Comparison of ENCODE assay signal across 8 cellular contexts in the genomic region with DNA sequence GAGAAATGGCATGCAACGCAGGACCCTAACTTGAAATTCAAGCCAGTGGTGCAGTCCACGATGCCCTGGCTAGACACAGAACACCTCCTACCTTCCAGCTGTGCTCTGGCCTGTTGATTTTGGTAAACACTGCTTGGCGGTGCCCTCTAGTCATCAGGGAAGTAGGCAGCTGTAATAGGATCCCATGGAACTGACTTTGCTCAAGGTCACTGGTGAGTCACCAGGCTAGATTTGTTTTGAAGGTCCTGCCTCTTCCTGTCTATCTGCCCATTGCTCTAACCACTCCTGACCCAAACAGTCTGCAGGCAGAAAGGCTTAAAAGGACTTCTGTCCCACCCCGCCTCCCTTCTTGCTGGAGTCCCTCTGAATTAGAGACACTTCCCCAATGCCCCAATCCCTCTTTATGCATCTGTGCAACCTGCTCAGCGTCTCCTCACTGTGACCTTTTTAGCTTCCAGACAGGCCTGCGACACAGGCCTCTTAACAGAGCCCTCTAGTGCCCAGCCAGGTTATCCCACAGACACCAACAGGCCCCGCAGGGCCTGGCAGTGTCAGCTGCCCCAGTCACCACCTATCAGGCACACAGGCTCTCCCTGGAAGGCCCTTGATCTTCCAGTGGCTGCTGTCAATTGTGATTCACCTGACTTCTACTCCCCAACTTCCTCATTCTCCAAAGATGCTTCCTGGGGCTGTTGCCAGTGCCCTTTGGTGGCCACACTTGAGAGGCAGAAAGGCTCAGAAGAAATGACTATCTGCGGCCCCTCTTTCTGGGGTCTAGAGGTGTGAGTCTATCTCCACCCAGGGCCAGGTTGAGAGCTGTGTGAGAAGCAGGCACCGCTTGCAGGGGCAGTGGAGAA. TPM values are rescaled to one million over a fixed set of nuclear protein-coding genes. Genes with fewer than 3 reads are reported as not detected.
DNase-seq lines count a peak whose midpoint lies in the region; ATAC-seq, FAIRE-seq and TF ChIP-seq lines count a peak whose summit lies in the region.

No MANE protein-coding gene starts in this region.

- H3K36me3 ChIP-seq in MG63 (peaks cover 29% of the 10 kb centered on the region), duodenal mucosa (ENCODE audit: control insufficient read depth in 1 of 2, insufficient read depth in 2 of 2, low read length in 2 of 2) (peaks cover 3 to 24% of the 10 kb centered on the region in 2 donors), mesenchymal stem cell (ENCODE audit: control insufficient read depth in 1 of 2, insufficient read depth in 2 of 2, low read depth in 1 of 2, low read length in 2 of 2) (peaks cover 16 to 35% of the 10 kb centered on the region in 2 experiments), suprapubic skin (peaks cover 8% of the 10 kb centered on the region)

- peak overlapping the region in 1 of 2 experiments; percentile 63 for H3K4ac ChIP-seq in mesenchymal stem cell (ENCODE audit: low read depth in 1 of 2, low read length in 2 of 2)

- H3K27me3 ChIP-seq in MG63 (no peaks in the 10 kb centered on the region), duodenal mucosa (ENCODE audit: control insufficient read depth in 1 of 2, insufficient read depth in 2 of 2, low read length in 2 of 2) (no peaks in the 10 kb centered on the region), mesenchymal stem cell (ENCODE audit: control insufficient read depth in 1 of 2, insufficient read depth in 1 of 2, low read length in 2 of 2) (no peaks in the 10 kb centered on the region), suprapubic skin (no peaks in the 10 kb centered on the region)

- peak overlapping the region; percentile 95 for H2AK5ac ChIP-seq in mesenchymal stem cell (ENCODE audit: low read length, severe bottlenecking)

- H4K91ac ChIP-seq in mesenchymal stem cell (ENCODE audit: low read length), result no peak overlapping the region

- H3K9ac ChIP-seq in duodenal mucosa (ENCODE audit: low read depth in 1 of 2, low read length in 2 of 2) (peak overlapping the region; percentile 34 to 60), mesenchymal stem cell (ENCODE audit: low read length) (peak overlapping the region; percentile 58)

- H3K9me3 ChIP-seq in A549 (no peaks in the 10 kb centered on the region), MG63 (no peaks in the 10 kb centered on the region), duodenal mucosa (ENCODE audit: control insufficient read depth in 1 of 2, low read length in 2 of 2) (no peaks in the 10 kb centered on the region), mesenchymal stem cell (ENCODE audit: control insufficient read depth, low read length) (no peaks in the 10 kb centered on the region), suprapubic skin (no peaks in the 10 kb centered on the region)

- peak overlapping the region; percentile 65 to 75 for H3K27ac ChIP-seq in A549
- peak overlapping the region; percentile 74 for H3K27ac ChIP-seq in duodenal mucosa (ENCODE audit: low read depth, low read length)
- H3K27ac ChIP-seq in mesenchymal stem cell (ENCODE audit: low read length, poor library complexity, severe bottlenecking), result peak overlapping the region; percentile 86
- H3K27ac ChIP-seq in suprapubic skin, result peak overlapping the region; percentile 82

- H3K4me1 ChIP-seq in A549 (peaks cover 36% of the 10 kb centered on the region), duodenal mucosa (ENCODE audit: control insufficient read depth in 1 of 2, insufficient read depth in 2 of 2, low read length in 2 of 2) (peaks cover 58 to 66% of the 10 kb centered on the region in 2 donors), mesenchymal stem cell (ENCODE audit: control insufficient read depth, insufficient read depth, low read depth, low read length) (peaks cover 36% of the 10 kb centered on the region), suprapubic skin (peaks cover 79% of the 10 kb centered on the region)

- TF ChIP-seq POLR2A in A549 (IDR thresholded peaks at IDR 0.05; ENCODE audit: low read length), result no peak
- TF ChIP-seq POLR2A in suprapubic skin (IDR thresholded peaks at IDR 0.05), result no peak

- peak overlapping the region; percentile 57 for H4K8ac ChIP-seq in mesenchymal stem cell (ENCODE audit: low read length)

- no peak for TF ChIP-seq EP300 in A549 (IDR thresholded peaks at IDR 0.05)
- no peak for TF ChIP-seq EP300 in suprapubic skin (IDR thresholded peaks at IDR 0.05)

- peak overlapping the region; percentile 53 to 68 for H3K18ac ChIP-seq in mesenchymal stem cell (ENCODE audit: low read depth in 1 of 2, low read length in 2 of 2)

- CTCF ChIA-PET in A549 (lab: Yijun Ruan, JAX), result interaction anchor here (0.8 to 3.7 kb wide), 28 partner anchors 9 to 289 kb away, joined by 3 to 20 read pairs (median 4); partner anchors contain the start of genes ANKRD36C, ASTL and STARD7

- peak overlapping the region; percentile 86 for H2BK5ac ChIP-seq in mesenchymal stem cell (ENCODE audit: low read depth, low read length, poor library complexity, severe bottlenecking)

- POLR2A ChIA-PET in A549 (lab: Yijun Ruan, JAX), result interaction anchor here (0.5 to 2.7 kb wide), 3 partner anchors 21 to 52 kb away, joined by 3 to 17 read pairs (median 4); partner anchors contain the start of gene STARD7

- no peak overlapping the region for H2AFZ ChIP-seq in mesenchymal stem cell (ENCODE audit: low read depth, low read length)

- peak overlapping the region; percentile 45 for H2BK120ac ChIP-seq in mesenchymal stem cell (ENCODE audit: low read depth, low read length)

- H2BK12ac ChIP-seq in mesenchymal stem cell (ENCODE audit: low read length in 2 of 2), result peak overlapping the region in 1 of 2 experiments; percentile 39

- TF ChIP-seq CTCF in A549 (IDR thresholded peaks at IDR 0.05), result peak; percentile 66
- TF ChIP-seq CTCF in GM12873 (IDR thresholded peaks at IDR 0.05; ENCODE audit: insufficient read depth, low read depth, low read length, missing control alignments), result peak; percentile 71
- peak in 1 of 2 donors; percentile 27 for TF ChIP-seq CTCF in suprapubic skin (IDR thresholded peaks at IDR 0.05)

- H3K4me2 ChIP-seq in A549 (peak overlapping the region; percentile 70), mesenchymal stem cell (ENCODE audit: low read length, poor library complexity, severe bottlenecking) (peak overlapping the region; percentile 35)

- TF ChIP-seq RAD21 in A549 (conservative IDR thresholded peaks at IDR 0.05 in 1 of 2, IDR thresholded peaks at IDR 0.05 in 1 of 2), result peak; percentile 29 to 53; a peak in 4 of 5 replicates

- H2BK15ac ChIP-seq in mesenchymal stem cell (ENCODE audit: low read depth, poor library complexity, severe bottlenecking), result peak overlapping the region; percentile 17

- 22% methylated on average over 9 of the region's 9 CpGs for WGBS in A549 (ENCODE audit: missing lambda C conversion rate)
- WGBS in mesenchymal stem cell, result 41% methylated on average over 9 of the region's 9 CpGs
- WGBS in suprapubic skin, result 39% methylated on average over 7 of the region's 9 CpGs

- peak; percentile 89 to 91 for ATAC-seq in A549
- no peak for ATAC-seq in HG02884 (IDR thresholded peaks at IDR 0.05; ENCODE audit: unreplicated experiment)

- H3K4me3 ChIP-seq in A549, result no peak overlapping the region
- no peak overlapping the region for H3K4me3 ChIP-seq in MG63
- peak overlapping the region; percentile 28 to 41 for H3K4me3 ChIP-seq in duodenal mucosa (ENCODE audit: low read depth in 1 of 2, low read length in 2 of 2)
- peak overlapping the region in 1 of 2 experiments; percentile 25 for H3K4me3 ChIP-seq in mesenchymal stem cell (ENCODE audit: insufficient read depth in 1 of 2, low read depth in 1 of 2, low read length in 2 of 2)
- H3K4me3 ChIP-seq in suprapubic skin, result no peak overlapping the region

- no peak overlapping the region for H3K14ac ChIP-seq in mesenchymal stem cell (ENCODE audit: low read length in 2 of 2)

- DNase-seq in A549 (ENCODE audit: low read depth in 1 of 2, low spot score in 1 of 2) (peak; percentile 85 to 86), MG63 (peak; percentile 82), T1000 (lab: John Stamatoyannopoulos, UW) (peak; percentile 44), mesenchymal stem cell (peak; percentile 93), suprapubic skin (ENCODE audit: low spot score in 2 of 2) (peak in 1 of 2 donors; percentile 76)

- peak overlapping the region in 1 of 2 experiments; percentile 5 for H3K23ac ChIP-seq in mesenchymal stem cell (ENCODE audit: low read length in 2 of 2)

- FAIRE-seq in A549 (lab: Jason Lieb, UNC), result no peak

- H3K79me1 ChIP-seq in mesenchymal stem cell (replicated peaks; ENCODE audit: low read length, poor library complexity, severe bottlenecking), result peaks cover 25% of the 10 kb centered on the region

RNA-seq across cellular contexts. Expression of gene TMEM127, which starts 5.2 kb away (rescaled TPM):
- polyA plus RNA-seq in A549 (2011; rRNA removed), result 38.7 and 45.3 TPM in 2 replicates
- polyA plus RNA-seq in A549 (2012; cell fraction: cytosol; rRNA removed), result 34.1 and 48.2 TPM in 2 replicates
- polyA plus RNA-seq in A549 (2012; cell fraction: nucleus; rRNA removed), result 36.7 and 42.3 TPM in 2 replicates
- polyA plus RNA-seq in A549 (2017; fragmentation: RNase III; extraction: RNeasy Plus Mini Kit Qiagen cat#74134 plus additional on column Dnase treatment), result 28.8 to 31.9 TPM (median 31.4 TPM) in 3 replicates
- 69.4 and 69.9 TPM in 2 replicates for polyA minus RNA-seq in A549 (2011; rRNA and poly(A)+ RNA removed)
- 3.7 and 7.3 TPM in 2 replicates for total RNA-seq in MG63 (2014; rRNA removed; shearing (Covaris generic); ENCODE audit: low replicate concordance)
- 56.4 TPM for polyA plus RNA-seq in mesenchymal stem cell (2013, experiment 1 of 2)
- polyA plus RNA-seq in mesenchymal stem cell (2013, experiment 2 of 2), result 55.0 TPM
- total RNA-seq in suprapubic skin, result 10 to 100 TPM; 39.3 to 66.5 (median 53.9) TPM

RNA-seq across cellular contexts. Expression of gene CIAO1, which starts 5.4 kb away (rescaled TPM):
- polyA plus RNA-seq in A549 (2011; rRNA removed) (99.7 and 123 TPM in 2 replicates), A549 (2017; fragmentation: RNase III; extraction: RNeasy Plus Mini Kit Qiagen cat#74134 plus additional on column Dnase treatment) (83.2 to 88.4 TPM (median 87.6 TPM) in 3 replicates)
- 156 and 179 TPM in 2 replicates for polyA plus RNA-seq in A549 (2012; cell fraction: cytosol; rRNA removed)
- 194 and 209 TPM in 2 replicates for polyA plus RNA-seq in A549 (2012; cell fraction: nucleus; rRNA removed)
- polyA minus RNA-seq in A549 (2011; rRNA and poly(A)+ RNA removed), result 110 and 132 TPM in 2 replicates
- 76.2 and 103 TPM in 2 replicates for total RNA-seq in MG63 (2014; rRNA removed; shearing (Covaris generic); ENCODE audit: low replicate concordance)
- 33.6 TPM for polyA plus RNA-seq in mesenchymal stem cell (2013, experiment 1 of 2)
- polyA plus RNA-seq in mesenchymal stem cell (2013, experiment 2 of 2), result 32.9 TPM
- total RNA-seq in suprapubic skin, result 100 to 1,000 TPM; 107 to 143 (median 110) TPM

RNA-seq across cellular contexts. Expression of gene SNRNP200, which starts 44.7 kb away (rescaled TPM):
- polyA plus RNA-seq in A549 (2011; rRNA removed) (202 and 315 TPM in 2 replicates), A549 (2017; fragmentation: RNase III; extraction: RNeasy Plus Mini Kit Qiagen cat#74134 plus additional on column Dnase treatment) (118 to 128 TPM (median 124 TPM) in 3 replicates)
- 194 and 218 TPM in 2 replicates for polyA plus RNA-seq in A549 (2012; cell fraction: cytosol; rRNA removed)
- polyA plus RNA-seq in A549 (2012; cell fraction: nucleus; rRNA removed), result 571 and 581 TPM in 2 replicates
- polyA minus RNA-seq in A549 (2011; rRNA and poly(A)+ RNA removed), result 553 and 613 TPM in 2 replicates
- 56.6 and 56.9 TPM in 2 replicates for total RNA-seq in MG63 (2014; rRNA removed; shearing (Covaris generic); ENCODE audit: low replicate concordance)
- polyA plus RNA-seq in mesenchymal stem cell (2013, experiment 1 of 2), result 43.8 TPM
- 39.2 TPM for polyA plus RNA-seq in mesenchymal stem cell (2013, experiment 2 of 2)
- 100 to 1,000 TPM in 3 of 4 donors, 10 to 100 TPM in 1; 75.8 to 150 (median 110) TPM for total RNA-seq in suprapubic skin

RNA-seq across cellular contexts. Expression of gene STARD7, which starts 52.0 kb away (rescaled TPM):
- polyA plus RNA-seq in A549 (2011; rRNA removed), result 119 and 136 TPM in 2 replicates
- 51.8 and 60.3 TPM in 2 replicates for polyA plus RNA-seq in A549 (2012; cell fraction: cytosol; rRNA removed)
- polyA plus RNA-seq in A549 (2012; cell fraction: nucleus; rRNA removed), result 43.9 and 46.2 TPM in 2 replicates
- 97.1 to 101 TPM (median 99.7 TPM) in 3 replicates for polyA plus RNA-seq in A549 (2017; fragmentation: RNase III; extraction: RNeasy Plus Mini Kit Qiagen cat#74134 plus additional on column Dnase treatment)
- polyA minus RNA-seq in A549 (2011; rRNA and poly(A)+ RNA removed), result 68.5 and 77.4 TPM in 2 replicates
- total RNA-seq in MG63 (2014; rRNA removed; shearing (Covaris generic); ENCODE audit: low replicate concordance), result 100 and 113 TPM in 2 replicates
- polyA plus RNA-seq in mesenchymal stem cell (2013, experiment 1 of 2), result 43.7 TPM
- polyA plus RNA-seq in mesenchymal stem cell (2013, experiment 2 of 2), result 44.3 TPM
- 10 to 100 TPM; 69.4 to 92.4 (median 76.8) TPM for total RNA-seq in suprapubic skin

Comparison
In these comparisons a context has a peak if more than half of its experiments do, and no peak if none do; other contexts are left out.
1. H3K4me3 ChIP-seq: peak in duodenal mucosa (2 of 2); none in A549 (single experiment), MG63 (single experiment) and suprapubic skin (single experiment).
2. Peak in every context shown above with its lines, with median percentiles within 50 percentile points of each other: H3K27ac ChIP-seq.